ENCODE assay signal across 1 cellular context in the genomic region with DNA sequence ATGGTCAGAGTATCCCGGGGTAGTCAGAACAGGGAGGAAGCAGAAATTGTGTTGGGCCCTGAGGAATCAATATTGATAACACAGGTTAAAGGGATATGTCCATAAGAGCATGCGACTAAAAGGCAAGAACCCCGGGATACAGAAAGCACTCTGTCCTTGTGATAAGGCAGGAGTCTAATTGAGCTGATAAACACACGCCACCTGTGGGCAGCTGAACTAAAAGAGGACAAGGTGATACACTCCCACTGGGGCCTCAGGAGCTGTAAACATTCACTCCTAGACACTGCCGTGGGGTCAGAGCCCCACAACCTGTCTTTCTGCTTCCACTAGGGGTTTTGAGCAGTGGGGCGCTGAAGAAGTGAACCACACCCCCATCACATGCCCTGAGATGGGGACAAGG.
TF ChIP-seq lines count a peak whose summit lies in the region.

No MANE protein-coding gene starts in this region.

TF ChIP-seq in WTC11, 78 proteins besides CTCF, POLR2A, EP300 and RAD21 (continued from another document):
- TF ChIP-seq IRF1 (CRISPR knock-in tag; IDR thresholded peaks at IDR 0.05) (no peak), TEAD4 (CRISPR knock-in tag; IDR thresholded peaks at IDR 0.05) (no peak), PRDM15 (CRISPR knock-in tag; IDR thresholded peaks at IDR 0.05) (no peak), E2F5 (CRISPR knock-in tag; IDR thresholded peaks at IDR 0.05) (no peak), RELA (CRISPR knock-in tag; IDR thresholded peaks at IDR 0.05; ENCODE audit: borderline replicate concordance) (no peak), ATF3 (CRISPR knock-in tag; conservative IDR thresholded peaks at IDR 0.05) (no peak), PRRX2 (CRISPR knock-in tag; IDR thresholded peaks at IDR 0.05) (no peak), RORB (CRISPR knock-in tag; IDR thresholded peaks at IDR 0.05) (no peak), EMX1 (CRISPR knock-in tag; IDR thresholded peaks at IDR 0.05) (no peak), ATF6 (CRISPR knock-in tag; IDR thresholded peaks at IDR 0.05) (no peak), ZNF512 (CRISPR knock-in tag; IDR thresholded peaks at IDR 0.05; ENCODE audit: borderline replicate concordance) (no peak)
- TF ChIP-seq, protein P1, sequence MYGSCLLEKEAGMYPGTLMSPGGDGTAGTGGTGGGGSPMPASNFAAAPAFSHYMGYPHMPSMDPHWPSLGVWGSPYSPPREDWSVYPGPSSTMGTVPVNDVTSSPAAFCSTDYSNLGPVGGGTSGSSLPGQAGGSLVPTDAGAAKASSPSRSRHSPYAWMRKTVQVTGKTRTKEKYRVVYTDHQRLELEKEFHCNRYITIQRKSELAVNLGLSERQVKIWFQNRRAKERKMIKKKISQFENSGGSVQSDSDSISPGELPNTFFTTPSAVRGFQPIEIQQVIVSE (CRISPR knock-in tag; IDR thresholded peaks at IDR 0.05; ENCODE audit: borderline replicate concordance), result no peak
- TF ChIP-seq, protein P2, sequence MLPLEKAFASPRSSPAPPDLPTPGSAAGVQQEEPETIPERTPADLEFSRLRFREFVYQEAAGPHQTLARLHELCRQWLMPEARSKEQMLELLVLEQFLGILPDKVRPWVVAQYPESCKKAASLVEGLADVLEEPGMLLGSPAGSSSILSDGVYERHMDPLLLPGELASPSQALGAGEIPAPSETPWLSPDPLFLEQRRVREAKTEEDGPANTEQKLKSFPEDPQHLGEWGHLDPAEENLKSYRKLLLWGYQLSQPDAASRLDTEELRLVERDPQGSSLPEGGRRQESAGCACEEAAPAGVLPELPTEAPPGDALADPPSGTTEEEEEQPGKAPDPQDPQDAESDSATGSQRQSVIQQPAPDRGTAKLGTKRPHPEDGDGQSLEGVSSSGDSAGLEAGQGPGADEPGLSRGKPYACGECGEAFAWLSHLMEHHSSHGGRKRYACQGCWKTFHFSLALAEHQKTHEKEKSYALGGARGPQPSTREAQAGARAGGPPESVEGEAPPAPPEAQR (CRISPR knock-in tag; IDR thresholded peaks at IDR 0.05), result no peak
- TF ChIP-seq, protein P3, sequence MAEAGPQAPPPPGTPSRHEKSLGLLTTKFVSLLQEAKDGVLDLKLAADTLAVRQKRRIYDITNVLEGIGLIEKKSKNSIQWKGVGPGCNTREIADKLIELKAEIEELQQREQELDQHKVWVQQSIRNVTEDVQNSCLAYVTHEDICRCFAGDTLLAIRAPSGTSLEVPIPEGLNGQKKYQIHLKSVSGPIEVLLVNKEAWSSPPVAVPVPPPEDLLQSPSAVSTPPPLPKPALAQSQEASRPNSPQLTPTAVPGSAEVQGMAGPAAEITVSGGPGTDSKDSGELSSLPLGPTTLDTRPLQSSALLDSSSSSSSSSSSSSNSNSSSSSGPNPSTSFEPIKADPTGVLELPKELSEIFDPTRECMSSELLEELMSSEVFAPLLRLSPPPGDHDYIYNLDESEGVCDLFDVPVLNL (CRISPR knock-in tag; IDR thresholded peaks at IDR 0.05; ENCODE audit: borderline replicate concordance, low read depth), result no peak
- TF ChIP-seq, protein P4, sequence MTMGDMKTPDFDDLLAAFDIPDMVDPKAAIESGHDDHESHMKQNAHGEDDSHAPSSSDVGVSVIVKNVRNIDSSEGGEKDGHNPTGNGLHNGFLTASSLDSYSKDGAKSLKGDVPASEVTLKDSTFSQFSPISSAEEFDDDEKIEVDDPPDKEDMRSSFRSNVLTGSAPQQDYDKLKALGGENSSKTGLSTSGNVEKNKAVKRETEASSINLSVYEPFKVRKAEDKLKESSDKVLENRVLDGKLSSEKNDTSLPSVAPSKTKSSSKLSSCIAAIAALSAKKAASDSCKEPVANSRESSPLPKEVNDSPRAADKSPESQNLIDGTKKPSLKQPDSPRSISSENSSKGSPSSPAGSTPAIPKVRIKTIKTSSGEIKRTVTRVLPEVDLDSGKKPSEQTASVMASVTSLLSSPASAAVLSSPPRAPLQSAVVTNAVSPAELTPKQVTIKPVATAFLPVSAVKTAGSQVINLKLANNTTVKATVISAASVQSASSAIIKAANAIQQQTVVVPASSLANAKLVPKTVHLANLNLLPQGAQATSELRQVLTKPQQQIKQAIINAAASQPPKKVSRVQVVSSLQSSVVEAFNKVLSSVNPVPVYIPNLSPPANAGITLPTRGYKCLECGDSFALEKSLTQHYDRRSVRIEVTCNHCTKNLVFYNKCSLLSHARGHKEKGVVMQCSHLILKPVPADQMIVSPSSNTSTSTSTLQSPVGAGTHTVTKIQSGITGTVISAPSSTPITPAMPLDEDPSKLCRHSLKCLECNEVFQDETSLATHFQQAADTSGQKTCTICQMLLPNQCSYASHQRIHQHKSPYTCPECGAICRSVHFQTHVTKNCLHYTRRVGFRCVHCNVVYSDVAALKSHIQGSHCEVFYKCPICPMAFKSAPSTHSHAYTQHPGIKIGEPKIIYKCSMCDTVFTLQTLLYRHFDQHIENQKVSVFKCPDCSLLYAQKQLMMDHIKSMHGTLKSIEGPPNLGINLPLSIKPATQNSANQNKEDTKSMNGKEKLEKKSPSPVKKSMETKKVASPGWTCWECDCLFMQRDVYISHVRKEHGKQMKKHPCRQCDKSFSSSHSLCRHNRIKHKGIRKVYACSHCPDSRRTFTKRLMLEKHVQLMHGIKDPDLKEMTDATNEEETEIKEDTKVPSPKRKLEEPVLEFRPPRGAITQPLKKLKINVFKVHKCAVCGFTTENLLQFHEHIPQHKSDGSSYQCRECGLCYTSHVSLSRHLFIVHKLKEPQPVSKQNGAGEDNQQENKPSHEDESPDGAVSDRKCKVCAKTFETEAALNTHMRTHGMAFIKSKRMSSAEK (CRISPR knock-in tag; IDR thresholded peaks at IDR 0.05; ENCODE audit: borderline replicate concordance), result no peak
